ENCODE assay signal across 1 cellular context in the genomic region with DNA sequence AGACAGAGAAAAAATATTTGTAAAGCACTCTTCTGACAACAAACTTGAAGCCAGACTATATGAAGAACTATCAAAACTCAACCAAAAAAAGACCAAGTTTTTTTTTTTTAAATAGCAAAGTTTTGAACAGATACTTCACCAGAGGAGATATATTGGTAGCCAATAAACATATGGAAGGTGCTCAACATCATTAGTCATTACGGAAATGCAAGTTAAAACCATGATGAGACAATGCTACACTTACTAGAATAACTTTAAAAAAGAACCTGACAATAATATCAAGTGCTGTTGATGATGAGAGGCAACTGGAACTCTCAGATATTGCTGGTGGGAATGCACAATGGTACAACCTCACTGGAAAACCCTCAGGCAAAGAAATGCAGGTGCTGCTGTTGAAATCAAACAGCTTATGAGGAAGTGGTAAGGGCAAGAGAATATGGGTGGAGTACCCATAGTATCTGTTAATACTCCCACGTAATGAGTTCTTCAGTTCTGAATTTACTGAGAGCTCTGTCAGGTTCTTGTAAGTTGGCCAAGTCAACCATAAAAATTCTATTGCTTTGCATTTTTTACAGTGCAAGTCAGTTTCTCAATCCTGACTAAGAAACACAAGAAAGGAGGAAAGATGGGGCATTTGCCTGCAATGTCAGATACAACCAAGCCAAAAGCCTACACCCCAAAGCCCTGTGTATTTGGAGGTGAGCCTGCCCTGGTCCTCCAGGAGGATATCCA.
TF ChIP-seq lines count a peak whose summit lies in the region.

No MANE protein-coding gene starts in this region.

TF ChIP-seq in HepG2, 621 proteins besides CTCF, POLR2A, EP300 and RAD21 (continued from another document):
- TF ChIP-seq, protein P1, sequence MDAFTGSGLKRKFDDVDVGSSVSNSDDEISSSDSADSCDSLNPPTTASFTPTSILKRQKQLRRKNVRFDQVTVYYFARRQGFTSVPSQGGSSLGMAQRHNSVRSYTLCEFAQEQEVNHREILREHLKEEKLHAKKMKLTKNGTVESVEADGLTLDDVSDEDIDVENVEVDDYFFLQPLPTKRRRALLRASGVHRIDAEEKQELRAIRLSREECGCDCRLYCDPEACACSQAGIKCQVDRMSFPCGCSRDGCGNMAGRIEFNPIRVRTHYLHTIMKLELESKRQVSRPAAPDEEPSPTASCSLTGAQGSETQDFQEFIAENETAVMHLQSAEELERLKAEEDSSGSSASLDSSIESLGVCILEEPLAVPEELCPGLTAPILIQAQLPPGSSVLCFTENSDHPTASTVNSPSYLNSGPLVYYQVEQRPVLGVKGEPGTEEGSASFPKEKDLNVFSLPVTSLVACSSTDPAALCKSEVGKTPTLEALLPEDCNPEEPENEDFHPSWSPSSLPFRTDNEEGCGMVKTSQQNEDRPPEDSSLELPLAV (CRISPR knock-in tag; conservative IDR thresholded peaks at IDR 0.05; ENCODE audit: low read depth): no peak
- TF ChIP-seq ZNF724P (CRISPR knock-in tag; IDR thresholded peaks at IDR 0.05; ENCODE audit: borderline replicate concordance): no peak
- no peak for TF ChIP-seq ZNF570 (CRISPR knock-in tag; IDR thresholded peaks at IDR 0.05; ENCODE audit: borderline replicate concordance)
- TF ChIP-seq, protein P2, sequence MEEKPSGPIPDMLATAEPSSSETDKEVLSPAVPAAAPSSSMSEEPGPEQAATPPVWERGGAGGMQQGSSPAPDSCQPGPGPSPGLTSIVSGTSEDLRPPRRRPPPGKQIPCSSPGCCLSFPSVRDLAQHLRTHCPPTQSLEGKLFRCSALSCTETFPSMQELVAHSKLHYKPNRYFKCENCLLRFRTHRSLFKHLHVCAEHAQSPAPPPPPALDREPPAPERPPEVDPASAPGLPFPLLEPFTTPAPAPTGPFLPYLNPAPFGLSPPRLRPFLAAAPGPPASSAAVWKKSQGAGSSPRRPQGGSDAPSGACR (CRISPR knock-in tag; IDR thresholded peaks at IDR 0.05): no peak
- no peak for TF ChIP-seq MTF1 (CRISPR knock-in tag; IDR thresholded peaks at IDR 0.05)
- no peak for TF ChIP-seq MIER2 (CRISPR knock-in tag; IDR thresholded peaks at IDR 0.05)
- TF ChIP-seq, protein P3, sequence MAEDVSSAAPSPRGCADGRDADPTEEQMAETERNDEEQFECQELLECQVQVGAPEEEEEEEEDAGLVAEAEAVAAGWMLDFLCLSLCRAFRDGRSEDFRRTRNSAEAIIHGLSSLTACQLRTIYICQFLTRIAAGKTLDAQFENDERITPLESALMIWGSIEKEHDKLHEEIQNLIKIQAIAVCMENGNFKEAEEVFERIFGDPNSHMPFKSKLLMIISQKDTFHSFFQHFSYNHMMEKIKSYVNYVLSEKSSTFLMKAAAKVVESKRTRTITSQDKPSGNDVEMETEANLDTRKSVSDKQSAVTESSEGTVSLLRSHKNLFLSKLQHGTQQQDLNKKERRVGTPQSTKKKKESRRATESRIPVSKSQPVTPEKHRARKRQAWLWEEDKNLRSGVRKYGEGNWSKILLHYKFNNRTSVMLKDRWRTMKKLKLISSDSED (CRISPR knock-in tag; IDR thresholded peaks at IDR 0.05): no peak
